8 cellular contexts compared by ENCODE assay signal in genomic region chr4:2933566-2934076, GRCh38. TPM values are rescaled to one million over a fixed set of nuclear protein-coding genes. Genes with fewer than 3 reads are reported as not detected.
DNase-seq lines count a peak whose midpoint lies in the region; ATAC-seq and TF ChIP-seq lines count a peak whose summit lies in the region.

No MANE protein-coding gene starts in this region.

- H3K4me3 ChIP-seq in colonic mucosa (peak overlapping the region; percentile 94), mononuclear cell (ENCODE audit: low read length) (peak overlapping the region; percentile 36)

- peak; percentile 52 for DNase-seq in Right ventricle myocardium superior
- DNase-seq in Right ventricle myocardium inferior (ENCODE audit: missing footprints), result no peak
- DNase-seq in colonic mucosa, result peak; percentile 34
- no peak for DNase-seq in COLO829 (ENCODE audit: low spot score)
- DNase-seq in HK-2 (ENCODE audit: unreplicated experiment), result no peak
- no peak for DNase-seq in DMS 273 (lab: John Stamatoyannopoulos, UW; ENCODE audit: unreplicated experiment)

- no peak for ATAC-seq in Right ventricle myocardium superior (ENCODE audit: poor library complexity)
- ATAC-seq in Right ventricle myocardium inferior, result no peak
- no peak for ATAC-seq in GM21576 (IDR thresholded peaks at IDR 0.05; ENCODE audit: unreplicated experiment)

- peak overlapping the region; percentile 79 for H3K27ac ChIP-seq in colonic mucosa

- peaks cover 3% of the 10 kb centered on the region for H3K36me3 ChIP-seq in colonic mucosa

- H3K9me3 ChIP-seq in colonic mucosa, result no peaks in the 10 kb centered on the region
- H3K9me3 ChIP-seq in mononuclear cell (ENCODE audit: low read depth, low read length), result no peaks in the 10 kb centered on the region

- intact Hi-C loops in Right ventricle myocardium superior (cut with DNase I) (loop anchor here (10.0 kb wide), 1 partner anchor 169 kb away; no protein-coding TSS in a partner anchor), Right ventricle myocardium inferior (cut with DNase I) (loop anchor here (5.0 kb wide), 3 partner anchors 41 to 171 kb away; partner anchors contain the start of gene ADD1), colonic mucosa (cut with DNase I) (loop anchor here (5.0 to 10.0 kb wide), 2 partner anchors 89 to 171 kb away; partner anchors contain the start of gene ADD1)

- peaks cover 17% of the 10 kb centered on the region for H3K4me1 ChIP-seq in colonic mucosa
- peaks cover 55% of the 10 kb centered on the region for H3K4me1 ChIP-seq in mononuclear cell (ENCODE audit: insufficient read depth, low read length)

- no peaks in the 10 kb centered on the region for H3K27me3 ChIP-seq in colonic mucosa
- H3K27me3 ChIP-seq in mononuclear cell (ENCODE audit: insufficient read depth, low read length), result no peaks in the 10 kb centered on the region

- H3K9ac ChIP-seq in colonic mucosa (ENCODE audit: low read depth in 2 of 2, low read length in 2 of 2), result peak overlapping the region; percentile 58 to 64

- no peak for TF ChIP-seq CTCF in colonic mucosa (IDR thresholded peaks at IDR 0.05)

RNA-seq across cellular contexts. Expression of gene NOP14, which starts 29.6 kb away (rescaled TPM):
- total RNA-seq in Right ventricle myocardium superior (20.7 TPM), Right ventricle myocardium inferior (18.3 TPM), colonic mucosa (10 to 100 TPM; 16.5 to 40.4 TPM), mononuclear cell (17.4 TPM)

RNA-seq across cellular contexts. Expression of gene GRK4, which starts 29.8 kb away (rescaled TPM):
- total RNA-seq in Right ventricle myocardium superior, result 8.8 TPM
- total RNA-seq in Right ventricle myocardium inferior, result 7.7 TPM
- 1 to 10 TPM in 1 of 2 donors, under 1 TPM in 1; 0.77 to 1.7 TPM for total RNA-seq in colonic mucosa
- 1.7 TPM for total RNA-seq in mononuclear cell

Comparison
In these comparisons a context has a peak if more than half of its experiments do, and no peak if none do; other contexts are left out.
1. DNase-seq: peak in Right ventricle myocardium superior (single experiment) and colonic mucosa (single experiment); none in Right ventricle myocardium inferior (single experiment), COLO829 (single experiment), HK-2 (single experiment) and DMS 273 (single experiment).